Comparison of ENCODE assay signal across 25 cellular contexts in genomic region chr10:63348210-63348850, GRCh38.
DNase-seq lines count a peak whose midpoint lies in the region; ATAC-seq, FAIRE-seq and TF ChIP-seq lines count a peak whose summit lies in the region.
"Had no signal": no experiment of that assay in that cellular context is flagged by ENCODE, and none has a peak within 500 bp of the region (broad histone marks: within the 10 kb centered on the region; RNA-seq: fewer than 3 reads in every experiment).

No MANE protein-coding gene starts in this region.

- TF ChIP-seq EP300 in K562 (IDR thresholded peaks at IDR 0.05; ENCODE audit: low read length) (no peak), transverse colon (IDR thresholded peaks at IDR 0.05; ENCODE audit: low read depth) (no peak)

- H3K36me3 ChIP-seq in Caco-2 (ENCODE audit: control insufficient read depth, insufficient read depth, low read length) (0 out of 2 replicates have a peak, but pooled peaks cover 1% of the 10 kb centered on the region), K562 (ENCODE audit: control insufficient read depth, insufficient read depth, low read length) (no peaks in the 10 kb centered on the region), transverse colon (no peaks in the 10 kb centered on the region)
- H3K36me3 ChIP-seq: BE2C had no signal

- TF ChIP-seq POLR2A in K562 (conservative IDR thresholded peaks at IDR 0.05) (no peak), transverse colon (IDR thresholded peaks at IDR 0.05) (no peak)

- POLR2A ChIA-PET in Caco-2 (lab: Charles Lee) (no interaction called here), K562 (lab: Yijun Ruan, JAX) (interaction anchor here (1.0 kb wide), 1 partner anchor 10 kb away, joined by 3 read pairs; no protein-coding TSS in a partner anchor)

- in situ Hi-C loops in K562 (cut with MboI) (no loop called here), transverse colon (cut with MboI; ENCODE audit: low pct_ligation_motif_present in 1 of 4, low pct_unique_long_range_greater_than_20kb in 1 of 4, low sequenced_read_pairs in 3 of 4) (no loop called here)

- CTCF ChIA-PET in Caco-2 (lab: Charles Lee) = interaction anchor here (0.7 kb wide), 2 partner anchors 146 to 149 kb away, joined by 3 read pairs; no protein-coding TSS in a partner anchor
- CTCF ChIA-PET in K562 (lab: Yijun Ruan, JAX; ENCODE audit: low intra/inter-chr PET ratio) = no interaction called here

- no peak overlapping the region for H3K4me3 Mint-ChIP-seq in Caco-2 (ENCODE audit: unreplicated experiment)
- H3K4me3 Mint-ChIP-seq: CD14-positive monocyte, H9, HFFc6, IgD-negative memory B cell had no signal

- H3K36me3 Mint-ChIP-seq in Caco-2 (ENCODE audit: insufficient read depth, unreplicated experiment) = peaks cover 15% of the 10 kb centered on the region

- H3K4me1 Mint-ChIP-seq in Caco-2 (ENCODE audit: low read depth, unreplicated experiment) = peaks cover 19% of the 10 kb centered on the region

- no peak overlapping the region for H3K4me2 ChIP-seq in K562 (ENCODE audit: insufficient read depth, low read length)

- H3K4me3 ChIP-seq in Caco-2 (ENCODE audit: low read depth, low read length) (no peak overlapping the region), K562 (no peak overlapping the region), fibroblast of the aortic adventitia (ENCODE audit: low read depth, low read length) (no peak overlapping the region), transverse colon (no peak overlapping the region)
- H3K4me3 ChIP-seq: GM23248, SK-N-MC had no signal

- no peaks in the 10 kb centered on the region for H4K20me1 ChIP-seq in K562 (replicated peaks; ENCODE audit: control insufficient read depth, insufficient read depth, low read length)

- no peaks in the 10 kb centered on the region for H3K9me1 ChIP-seq in K562 (ENCODE audit: control insufficient read depth, insufficient read depth, low read length)

- H3K27me3 Mint-ChIP-seq in Caco-2 (ENCODE audit: insufficient read depth, unreplicated experiment) = no peaks in the 10 kb centered on the region
- H3K27me3 Mint-ChIP-seq: IgD-negative memory B cell had no signal

- peaks cover 23% of the 10 kb centered on the region for H3K79me2 ChIP-seq in K562 (ENCODE audit: control insufficient read depth, insufficient read depth, low read length)

- TF ChIP-seq RAD21 in K562 (CRISPR knock-in tag; conservative IDR thresholded peaks at IDR 0.05 in 1 of 2, IDR thresholded peaks at IDR 0.05 in 1 of 2) = no peak

- BruUV-seq in Caco-2 (replicated peaks; lab: Mats Ljungman, UMichigan) (no TSS peak), K562 (replicated peaks; lab: Mats Ljungman, UMichigan) (no TSS peak)

- H3K9ac ChIP-seq in K562 (ENCODE audit: insufficient read depth in 1 of 2, low read depth in 2 of 2, low read length in 2 of 2) = no peak overlapping the region
- H3K9ac ChIP-seq: GM23248 had no signal

- H3K4me1 ChIP-seq in Caco-2 (peaks cover 17% of the 10 kb centered on the region), K562 (replicated peaks in 1 of 2; ENCODE audit: control insufficient read depth in 2 of 2, insufficient read depth in 2 of 2, low read length in 2 of 2) (no peaks in the 10 kb centered on the region), transverse colon (no peaks in the 10 kb centered on the region)
- H3K4me1 ChIP-seq: BE2C had no signal

- H3K9me3 ChIP-seq in Caco-2 = no peaks in the 10 kb centered on the region
- no peaks in the 10 kb centered on the region for H3K9me3 ChIP-seq in K562 (replicated peaks; ENCODE audit: control insufficient read depth, insufficient read depth, low read depth, low read length)
- H3K9me3 ChIP-seq in transverse colon = no peaks in the 10 kb centered on the region
- H3K9me3 ChIP-seq: BE2C had no signal

- H2AFZ ChIP-seq in K562 (ENCODE audit: low read depth, low read length) = no peak overlapping the region
- H2AFZ ChIP-seq: GM23248 had no signal

- peak; percentile 11 for FAIRE-seq in K562 (lab: Jason Lieb, UNC)
- FAIRE-seq: GM18507 had no signal

- H3K9me3 Mint-ChIP-seq in Caco-2 (ENCODE audit: unreplicated experiment) = no peaks in the 10 kb centered on the region
- H3K9me3 Mint-ChIP-seq: CD14-positive monocyte, H9, HFFc6, IgD-negative memory B cell had no signal

- H3K27me3 ChIP-seq in Caco-2 (replicated peaks; ENCODE audit: control insufficient read depth, insufficient read depth, low read length) (no peaks in the 10 kb centered on the region), K562 (ENCODE audit: control insufficient read depth in 2 of 2, insufficient read depth in 2 of 2, low read length in 2 of 2) (no peaks in the 10 kb centered on the region), transverse colon (no peaks in the 10 kb centered on the region)
- H3K27me3 ChIP-seq: BE2C had no signal

- DNase-seq in Caco-2 (peak; percentile 53 to 58), LHCN-M2 (ENCODE audit: low read depth) (peak; percentile 18), K562 (ENCODE audit: extremely low read depth in 1 of 4, low spot score in 3 of 4) (no peak), fibroblast of the aortic adventitia (ENCODE audit: low read depth) (peak; percentile 33), transverse colon (no peak), substantia nigra (lab: John Stamatoyannopoulos, UW) (no peak)
- DNase-seq in activated T-cell treated with anti-CD3 and anti-CD28 coated beads, Interleukin-2, amount 50 U/mL, for 48 hours = no peak
- DNase-seq in activated CD4-positive, alpha-beta T cell treated with anti-CD3 and anti-CD28 coated beads for 48 hours = no peak
- DNase-seq: 8988T, ACHN, BE2C, GM23248, H9, HFFc6, NCI-H1092 treated with DMSO at 0.1 percent for 48 hours, NCI-H1436, NCI-H187 treated with DMSO at 0.1 percent for 48 hours, NCI-H2107, NCI-H69, RPMI8226, SIG-M5 had no signal

- intact Hi-C loops in Caco-2 (cut with micrococcal nuclease; ENCODE audit: unreplicated experiment) (loop anchor here (5.0 kb wide), 1 partner anchor 284 kb away; no protein-coding TSS in a partner anchor), K562 (cut with micrococcal nuclease) (no loop called here), transverse colon (cut with DNase I; ENCODE audit: low total_unique reads) (no loop called here)

- 56% methylated on average over 3 of the region's 3 CpGs for WGBS in K562 (ENCODE audit: insufficient coverage, low coverage, missing lambda C conversion rate)
- WGBS in transverse colon (ENCODE audit: low coverage in 1 of 2), 2 donors = 94% methylated on average over 3 of the region's 3 CpGs; no CpG with 5 or more reads in 1 of the 2 donors

- TF ChIP-seq CTCF in Caco-2 (IDR thresholded peaks at IDR 0.05; ENCODE audit: insufficient read depth in 1 of 2, low read depth in 1 of 2, low read length in 1 of 2, severe bottlenecking in 1 of 2, unreplicated experiment in 1 of 2) = no peak
- TF ChIP-seq CTCF in K562 (IDR thresholded peaks at IDR 0.05 in 2 of 3, conservative IDR thresholded peaks at IDR 0.05 in 1 of 3; ENCODE audit: insufficient read depth in 2 of 3, low read depth in 1 of 3, low read length in 3 of 3) = no peak
- TF ChIP-seq CTCF in fibroblast of the aortic adventitia (IDR thresholded peaks at IDR 0.05; ENCODE audit: insufficient read depth, low read length) = no peak
- TF ChIP-seq CTCF in transverse colon (IDR thresholded peaks at IDR 0.05) = no peak

- H3K27ac Mint-ChIP-seq in Caco-2 (ENCODE audit: unreplicated experiment) = no peak overlapping the region
- H3K27ac Mint-ChIP-seq: CD14-positive monocyte, H9, IgD-negative memory B cell had no signal

- H3K27ac ChIP-seq in K562 (ENCODE audit: extremely low read depth, low read depth, low read length) (no peak overlapping the region), transverse colon (no peak overlapping the region), substantia nigra (ENCODE audit: low read depth, low read length, poor library complexity, severe bottlenecking) (no peak overlapping the region)
- H3K27ac ChIP-seq: GM23248, SK-N-MC had no signal

- no peak for ATAC-seq in K562

TF ChIP-seq in K562, 482 proteins besides CTCF, POLR2A, EP300 and RAD21 (continues in another document):
- TF ChIP-seq YBX1 (IDR thresholded peaks at IDR 0.05) (no peak), CSDE1 (IDR thresholded peaks at IDR 0.05) (no peak), PRDM10 (IDR thresholded peaks at IDR 0.05; ENCODE audit: partially characterized antibody) (peak; percentile 32), SNRNP70 (optimal IDR thresholded peaks at IDR 0.05; ENCODE audit: low read depth, low read length) (no peak), NCOA6 (IDR thresholded peaks at IDR 0.05) (no peak), ZNF165 (CRISPR knock-in tag; IDR thresholded peaks at IDR 0.05; ENCODE audit: borderline replicate concordance) (no peak)

Comparison
In these comparisons a context has a peak if more than half of its experiments do, and no peak if none do; other contexts are left out.
1. DNase-seq: peak in Caco-2 (2 of 2), LHCN-M2 (single experiment) and fibroblast of the aortic adventitia (single experiment); none in K562 (0 of 4), transverse colon (single experiment), activated T-cell treated with anti-CD3 and anti-CD28 coated beads, Interleukin-2, amount 50 U/mL, for 48 hours (0 of 2), activated CD4-positive, alpha-beta T cell treated with anti-CD3 and anti-CD28 coated beads for 48 hours (single experiment) and substantia nigra (0 of 49).